ENCODE assay signal across 30 cellular contexts in the genomic region with DNA sequence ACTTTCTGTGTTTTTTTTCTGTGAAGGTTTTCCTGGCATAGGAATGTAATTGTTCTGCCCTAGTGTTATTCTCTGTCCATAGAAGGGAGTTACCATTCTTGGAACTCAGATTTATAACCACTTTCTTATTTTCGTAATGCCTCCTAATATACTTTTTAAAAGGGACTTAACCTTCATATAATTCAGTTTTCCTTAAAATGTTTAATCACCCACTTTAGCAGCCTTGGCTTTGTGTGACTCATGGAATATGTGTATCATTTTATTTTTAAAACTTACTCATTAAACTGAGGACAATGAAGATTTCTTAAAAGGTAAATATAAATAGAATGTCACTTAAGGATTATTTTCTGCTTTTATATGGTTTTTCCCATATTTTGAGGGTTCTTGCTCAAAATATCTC. TPM values are rescaled to one million over a fixed set of nuclear protein-coding genes. Genes with fewer than 3 reads are reported as not detected.
DNase-seq lines count a peak whose midpoint lies in the region; ATAC-seq, FAIRE-seq and TF ChIP-seq lines count a peak whose summit lies in the region.
"Had no signal": no experiment of that assay in that cellular context is flagged by ENCODE, and none has a peak within 500 bp of the region (broad histone marks: within the 10 kb centered on the region; RNA-seq: fewer than 3 reads in every experiment).

No MANE protein-coding gene starts in this region.

- H3K4me1 Mint-ChIP-seq in GM23338: peaks cover 67% of the 10 kb centered on the region
- H3K4me1 Mint-ChIP-seq: activated CD4-positive, alpha-beta memory T cell treated with anti-CD3 and anti-CD28 coated beads, Interleukin-2, amount 10 ng/mL, durations not matched to agents 7 days and 5 days; naive B cell had no signal

- H3K36me3 ChIP-seq in GM23338 (ENCODE audit: insufficient read depth) (no peaks in the 10 kb centered on the region), smooth muscle cell (ENCODE audit: low read depth) (no peaks in the 10 kb centered on the region)
- H3K36me3 ChIP-seq: Peyer's patch had no signal

- H3K79me2 ChIP-seq in GM23338 (replicated peaks; ENCODE audit: insufficient read depth) (peaks cover 92% of the 10 kb centered on the region), smooth muscle cell (ENCODE audit: low read depth) (peaks cover 98% of the 10 kb centered on the region)

- H3K4me3 Mint-ChIP-seq in GM23338: no peak overlapping the region
- H3K4me3 Mint-ChIP-seq: activated CD4-positive, alpha-beta memory T cell treated with anti-CD3 and anti-CD28 coated beads, Interleukin-2, amount 10 ng/mL, durations not matched to agents 7 days and 5 days; naive B cell; T-helper 1 cell treated with Interleukin-12 subunit alpha and Interleukin-12 subunit beta and Interleukin-4 antibody, amounts not matched to agents 30 μg/mL and 1 μg/mL, for 36 hours had no signal

- H3K4me1 ChIP-seq in GM23338 (ENCODE audit: insufficient read depth) (peaks cover 68% of the 10 kb centered on the region), smooth muscle cell (ENCODE audit: low read depth) (peaks cover 32% of the 10 kb centered on the region)
- H3K4me1 ChIP-seq: Peyer's patch had no signal

- peaks cover 2% of the 10 kb centered on the region for H3K27me3 Mint-ChIP-seq in GM23338 (ENCODE audit: insufficient read depth, low read depth, poor library complexity)
- H3K27me3 Mint-ChIP-seq: activated CD4-positive, alpha-beta memory T cell treated with anti-CD3 and anti-CD28 coated beads, Interleukin-2, amount 10 ng/mL, durations not matched to agents 7 days and 5 days; naive B cell had no signal

- H3K27ac ChIP-seq in GM23338 (ENCODE audit: low read depth) (no peak overlapping the region), smooth muscle cell (ENCODE audit: low read depth) (peak overlapping the region; percentile 21)
- H3K27ac ChIP-seq: C4-2B, Peyer's patch, SJCRH30, skin epidermis had no signal

- 0 out of 2 replicates have a peak overlapping the region, but pooled peaks have one; percentile 43 for H3K4me2 ChIP-seq in GM23338
- H3K4me2 ChIP-seq in smooth muscle cell: no peak overlapping the region

- WGBS in smooth muscle cell (ENCODE audit: low lambda C conversion rate): 0% methylated on average over 1 of the region's 1 CpG

- H3F3A ChIP-seq in GM23338 (replicated peaks; ENCODE audit: low read depth) (no peaks in the 10 kb centered on the region), smooth muscle cell (ENCODE audit: low read depth) (peaks cover 8% of the 10 kb centered on the region)

- TF ChIP-seq CTCF in GM23338 (conservative IDR thresholded peaks at IDR 0.05; ENCODE audit: low read depth in 2 of 2): no peak
- no peak for TF ChIP-seq CTCF in fibroblast of mammary gland (conservative IDR thresholded peaks at IDR 0.05; ENCODE audit: control insufficient read depth, insufficient read depth, low read depth, low read length)
- TF ChIP-seq CTCF in smooth muscle cell (IDR thresholded peaks at IDR 0.05; ENCODE audit: borderline replicate concordance, insufficient read depth, poor library complexity, severe bottlenecking): no peak

- H3K27ac Mint-ChIP-seq in GM23338: peak overlapping the region; percentile 72
- H3K27ac Mint-ChIP-seq: activated CD4-positive, alpha-beta memory T cell treated with anti-CD3 and anti-CD28 coated beads, Interleukin-2, amount 10 ng/mL, durations not matched to agents 7 days and 5 days; activated naive CD4-positive, alpha-beta T cell treated with anti-CD3 and anti-CD28 coated beads, Interleukin-2, amount 50 U/mL, for 72 hours; activated T-helper 2 cell treated with anti-CD3 and anti-CD28 coated beads, Interferon-gamma antibody, Interleukin-2, Interleukin-4, amounts not matched to agents 10 μg/mL and 5 μg/mL and 100 μg/mL, durations not matched to agents 14 hours and 24 hours and 36 hours; T-helper 1 cell treated with Interleukin-12 subunit alpha and Interleukin-12 subunit beta and Interleukin-4 antibody, amounts not matched to agents 30 μg/mL and 1 μg/mL, for 36 hours had no signal

- H2AFZ ChIP-seq in GM23338 (no peak overlapping the region), smooth muscle cell (ENCODE audit: low read depth) (no peak overlapping the region)

- H3K9me3 ChIP-seq in smooth muscle cell (replicated peaks; ENCODE audit: low read depth): no peaks in the 10 kb centered on the region
- H3K9me3 ChIP-seq: Peyer's patch, SJCRH30 had no signal

- H3K4me3 ChIP-seq in GM23338 (no peak overlapping the region), fibroblast of mammary gland (ENCODE audit: control insufficient read depth, low read depth, low read length) (no peak overlapping the region), smooth muscle cell (no peak overlapping the region)
- H3K4me3 ChIP-seq: Peyer's patch, SJCRH30, skin epidermis had no signal

- FAIRE-seq in RCC 7860 (lab: Jason Lieb, UNC): peak; percentile 49

- H3K9ac ChIP-seq in smooth muscle cell (ENCODE audit: low read depth): no peak overlapping the region

- ATAC-seq in GM23338: no peak
- ATAC-seq in HG03565 (IDR thresholded peaks at IDR 0.05; ENCODE audit: unreplicated experiment): no peak
- no peak for ATAC-seq in HG02642 (IDR thresholded peaks at IDR 0.05; ENCODE audit: poor library complexity, unreplicated experiment)
- ATAC-seq: activated naive CD4-positive, alpha-beta T cell treated with anti-CD3 and anti-CD28 coated beads, Interleukin-2, amount 50 U/mL, for 72 hours had no signal

- H3K9me2 ChIP-seq in GM23338 (ENCODE audit: insufficient read depth): no peaks in the 10 kb centered on the region

- in situ Hi-C loops in ACHN (cut with HindIII; ENCODE audit: low pct_ligation_motif_present, low pct_unique_long_range_greater_than_20kb, low sequenced_read_pairs): no loop called here

- no peak for DNase-seq in GM23338 (ENCODE audit: low spot score)
- DNase-seq in RCC 7860 (ENCODE audit: low spot score): no peak
- peak; percentile 35 for DNase-seq in fibroblast of mammary gland (ENCODE audit: low read depth)
- no peak for DNase-seq in smooth muscle cell (lab: John Stamatoyannopoulos, UW; ENCODE audit: unreplicated experiment)
- no peak for DNase-seq in SIG-M5 (lab: John Stamatoyannopoulos, UW)
- DNase-seq in ACHN: no peak
- DNase-seq: activated CD4-positive, alpha-beta memory T cell treated with anti-CD3 and anti-CD28 coated beads, Interleukin-2, amount 10 ng/mL, durations not matched to agents 7 days and 5 days; activated CD4-positive, CD25-positive, alpha-beta regulatory T cell treated with anti-CD3 and anti-CD28 coated beads, Interleukin-2, amount 50 U/mL, for 72 hours; activated CD8-positive, alpha-beta memory T cell treated with anti-CD3 and anti-CD28 coated beads, Interleukin-2, amount 50 U/mL, for 48 hours; aorta; Calu3; central memory CD4-positive, alpha-beta T cell; dermis blood vessel endothelial cell; DMS79 treated with DMSO at 0.1 percent for 48 hours; GOT3; mesendoderm; naive B cell; NCI-H1105; NCI-H187 treated with DMSO at 0.1 percent for 48 hours; NCI-H526; Peyer's patch; SJCRH30; stimulated activated CD8-positive, alpha-beta memory T cell treated with anti-CD3 and anti-CD28 coated beads, Interleukin-4, amount 100 ng/mL, for 48 hours had no signal

- H3K27me3 ChIP-seq in GM23338 (ENCODE audit: insufficient read depth): no peaks in the 10 kb centered on the region
- no peaks in the 10 kb centered on the region for H3K27me3 ChIP-seq in smooth muscle cell (ENCODE audit: low read depth)
- H3K27me3 ChIP-seq: Peyer's patch, SJCRH30 had no signal

- no peaks in the 10 kb centered on the region for H3K9me3 Mint-ChIP-seq in GM23338
- H3K9me3 Mint-ChIP-seq: activated CD4-positive, alpha-beta memory T cell treated with anti-CD3 and anti-CD28 coated beads, Interleukin-2, amount 10 ng/mL, durations not matched to agents 7 days and 5 days; activated naive CD4-positive, alpha-beta T cell treated with anti-CD3 and anti-CD28 coated beads, Interleukin-2, amount 50 U/mL, for 72 hours; activated T-helper 2 cell treated with anti-CD3 and anti-CD28 coated beads, Interferon-gamma antibody, Interleukin-2, Interleukin-4, amounts not matched to agents 10 μg/mL and 5 μg/mL and 100 μg/mL, durations not matched to agents 14 hours and 24 hours and 36 hours; naive B cell; T-helper 1 cell treated with Interleukin-12 subunit alpha and Interleukin-12 subunit beta and Interleukin-4 antibody, amounts not matched to agents 30 μg/mL and 1 μg/mL, for 36 hours had no signal

- H4K20me1 ChIP-seq in GM23338 (replicated peaks; ENCODE audit: insufficient read depth) (peaks cover 8% of the 10 kb centered on the region; the same call in 1 of the 2 replicates), smooth muscle cell (ENCODE audit: low read depth) (peaks cover 57% of the 10 kb centered on the region)

- peaks cover 32% of the 10 kb centered on the region for H3K36me3 Mint-ChIP-seq in GM23338 (ENCODE audit: low read depth)
- H3K36me3 Mint-ChIP-seq: activated naive CD4-positive, alpha-beta T cell treated with anti-CD3 and anti-CD28 coated beads, Interleukin-2, amount 50 U/mL, for 72 hours had no signal

TF ChIP-seq in GM23338, 12 proteins besides CTCF, POLR2A, EP300 and RAD21 (continues in another document):
- no peak for TF ChIP-seq POLR2AphosphoS5 (IDR thresholded peaks at IDR 0.05; ENCODE audit: low read depth)
- no peak for TF ChIP-seq CREB1 (CRISPR knock-in tag; IDR thresholded peaks at IDR 0.05; ENCODE audit: low read depth)

RNA-seq across cellular contexts. Expression of a gene that starts 50.0 kb away (rescaled TPM):
- 90.3 and 95.8 TPM in 2 replicates for total RNA-seq in GM23338 (2014; rRNA removed; shearing (Covaris generic))
- polyA plus RNA-seq in GM23338 (2016; fragmentation: Nextera tagmentation; extraction: Ambion mirVana) (46.7 and 58.8 TPM in 2 replicates), smooth muscle cell (111 and 113 TPM in 2 replicates)
- 209 and 211 TPM in 2 replicates for total RNA-seq in smooth muscle cell
